8 cellular contexts compared by ENCODE assay signal in genomic region chr16:50065624-50066481, GRCh38. TPM values are rescaled to one million over a fixed set of nuclear protein-coding genes. Genes with fewer than 3 reads are reported as not detected.
A peak's percentile ranks its signal among the peaks of the same experiment; 100 is the strongest.
DNase-seq lines count a peak whose midpoint lies in the region; ATAC-seq, FAIRE-seq and TF ChIP-seq lines count a peak whose summit lies in the region.

Gene HEATR3 (plus strand): TSS chr16:50065970. CDS start chr16:50066132, 162 bp downstream.

- peak within 1 kb of the TSS; percentile 96 for H3K4me2 ChIP-seq in keratinocyte (ENCODE audit: control insufficient read depth, extremely low read depth, insufficient read depth, low read depth, low read length)

- peak within 1 kb of the TSS; percentile 85 for H3K4me3 Mint-ChIP-seq in central memory CD8-positive, alpha-beta T cell

- H3K27ac ChIP-seq in keratinocyte (ENCODE audit: control insufficient read depth, insufficient read depth, low read length): peak within 1 kb of the TSS; percentile 83

- DNase-seq in AG09309 (ENCODE audit: low read depth) (peak; percentile 62), NCI-H345 treated with DMSO at 0.1 percent for 48 hours (lab: John Stamatoyannopoulos, UW; ENCODE audit: unreplicated experiment) (peak; percentile 66), keratinocyte (ENCODE audit: low read depth, low spot score) (peak; percentile 73)
- DNase-seq in activated CD4-positive, CD25-positive, alpha-beta regulatory T cell treated with anti-CD3 and anti-CD28 coated beads, Interleukin-2, amount 50 U/mL, for 16 hours (ENCODE audit: low read depth, low spot score): peak; percentile 83
- DNase-seq in central memory CD8-positive, alpha-beta T cell (ENCODE audit: low spot score in 2 of 2): peak; percentile 89 to 96
- DNase-seq in stimulated activated CD4-positive, alpha-beta T cell treated with anti-CD3 and anti-CD28 coated beads, Interleukin-12 subunit alpha, Interleukin-12 subunit beta, amount 100 ng/mL, for 48 hours (ENCODE audit: low read depth in 2 of 3, low spot score in 1 of 3): peak; percentile 92 to 98 (median 92)

- no peak for FAIRE-seq in keratinocyte (lab: Jason Lieb, UNC)

- H3K4me3 ChIP-seq in AG09309 (ENCODE audit: control insufficient read depth, low read depth, low read length) (peak within 1 kb of the TSS; percentile 91), keratinocyte (ENCODE audit: control insufficient read depth in 2 of 3, extremely low read depth in 1 of 3, insufficient read depth in 2 of 3, low read depth in 1 of 3, low read length in 3 of 3) (peak within 1 kb of the TSS; percentile 90 to 100 (median 92))

- ATAC-seq in GM19025 (IDR thresholded peaks at IDR 0.05; ENCODE audit: low read depth, unreplicated experiment) (peak; percentile 83), HG03280 (IDR thresholded peaks at IDR 0.05; ENCODE audit: unreplicated experiment) (peak; percentile 74)
- ATAC-seq in central memory CD8-positive, alpha-beta T cell (replicated peaks; ENCODE audit: extremely low read depth, poor library complexity, severe bottlenecking): peak; percentile 78

- H3K9ac ChIP-seq in keratinocyte (ENCODE audit: control insufficient read depth, extremely low read depth, insufficient read depth, low read length): peak within 1 kb of the TSS; percentile 87

- TF ChIP-seq CTCF in AG09309 (IDR thresholded peaks at IDR 0.05; ENCODE audit: control insufficient read depth, insufficient read depth, low read depth, low read length, missing control alignments) (no peak), keratinocyte (optimal IDR thresholded peaks at IDR 0.05 in 1 of 3, IDR thresholded peaks at IDR 0.05 in 1 of 3, conservative IDR thresholded peaks at IDR 0.05 in 1 of 3; ENCODE audit: extremely low read depth in 1 of 3, insufficient read depth in 2 of 3, low read length in 3 of 3) (no peak)

- dilution Hi-C loops in keratinocyte (cut with MboI; ENCODE audit: extremely low pct_ligation_motif_present, low sequenced_read_pairs): no loop called here

- peaks cover 31% of the 10 kb centered on the region for H3K4me1 Mint-ChIP-seq in central memory CD8-positive, alpha-beta T cell

- H3K9me3 ChIP-seq in keratinocyte (ENCODE audit: control insufficient read depth, low read depth, low read length): no peaks in the 10 kb centered on the region

- H4K20me1 ChIP-seq in keratinocyte (ENCODE audit: control insufficient read depth, extremely low read depth, insufficient read depth, low read length): peaks cover 7% of the 10 kb centered on the region

- peak within 1 kb of the TSS; percentile 99 for H2AFZ ChIP-seq in keratinocyte (ENCODE audit: control insufficient read depth, low read length)

- peak within 1 kb of the TSS; percentile 73 for H3K27ac Mint-ChIP-seq in central memory CD8-positive, alpha-beta T cell (ENCODE audit: low read depth)

- H3K27me3 Mint-ChIP-seq in central memory CD8-positive, alpha-beta T cell: no peaks in the 10 kb centered on the region

- no peaks in the 10 kb centered on the region for H3K27me3 ChIP-seq in keratinocyte (ENCODE audit: control insufficient read depth, extremely low read depth, insufficient read depth, low read length)

- H3K9me3 Mint-ChIP-seq in central memory CD8-positive, alpha-beta T cell: no peaks in the 10 kb centered on the region

- H3K9me1 ChIP-seq in keratinocyte (ENCODE audit: control insufficient read depth, extremely low read depth, insufficient read depth, low read length): no peaks in the 10 kb centered on the region

- peaks cover 7 to 24% of the 10 kb centered on the region in 2 experiments for H3K36me3 ChIP-seq in keratinocyte (ENCODE audit: control insufficient read depth in 2 of 2, extremely low read depth in 1 of 2, insufficient read depth in 2 of 2, low read length in 2 of 2)

- peaks cover 39% of the 10 kb centered on the region for H3K79me2 ChIP-seq in keratinocyte (ENCODE audit: control insufficient read depth, insufficient read depth, low read length)

- peaks cover 14% of the 10 kb centered on the region for H3K4me1 ChIP-seq in keratinocyte (ENCODE audit: control insufficient read depth, extremely low read depth, insufficient read depth, low read length)

- H3K36me3 Mint-ChIP-seq in central memory CD8-positive, alpha-beta T cell (ENCODE audit: insufficient read depth): peaks cover 23% of the 10 kb centered on the region

RNA-seq across cellular contexts. Expression of gene HEATR3, which starts in this region (rescaled TPM):
- 20.9 to 27.2 TPM (median 23.5 TPM) in 3 replicates for polyA plus RNA-seq in keratinocyte
- polyA plus RNA-seq in keratinocyte (2011; ENCODE audit: low read depth): 6.9 TPM
- 12.1 and 18.4 TPM in 2 replicates for polyA plus RNA-seq in keratinocyte (2011; cell fraction: cytosol; rRNA removed)
- polyA plus RNA-seq in keratinocyte (2011; cell fraction: nucleus; rRNA removed): 29.1 and 29.9 TPM in 2 replicates
- polyA plus RNA-seq in keratinocyte (2012; ENCODE audit: low replicate concordance): 9.8 and 15.1 TPM in 2 replicates
- polyA minus RNA-seq in keratinocyte: 16.9 to 24.1 TPM (median 21.3 TPM) in 3 replicates
- polyA minus RNA-seq in keratinocyte (2011; cell fraction: cytosol; rRNA and poly(A)+ RNA removed): 37.4 TPM
- 16.1 and 29.7 TPM in 2 replicates for polyA minus RNA-seq in keratinocyte (2011; cell fraction: nucleus; rRNA and poly(A)+ RNA removed)

Comparison
In these comparisons a context has a peak if more than half of its experiments do, and no peak if none do; other contexts are left out.
1. Peak in every context shown above with its lines: DNase-seq, ATAC-seq, H3K4me3 ChIP-seq and H3K27ac ChIP-seq.